Comparison of ENCODE assay signal across 10 cellular contexts in genomic region chr5:168317521-168318147, GRCh38. TPM values are rescaled to one million over a fixed set of nuclear protein-coding genes. Genes with fewer than 3 reads are reported as not detected.
DNase-seq lines count a peak whose midpoint lies in the region; ATAC-seq and TF ChIP-seq lines count a peak whose summit lies in the region.
"Had no signal": no experiment of that assay in that cellular context is flagged by ENCODE, and none has a peak within 500 bp of the region (broad histone marks: within the 10 kb centered on the region; RNA-seq: fewer than 3 reads in every experiment).

No MANE protein-coding gene starts in this region.

- intact Hi-C loops in CD14-positive monocyte (cut with micrococcal nuclease): no loop called here

- no peak for TF ChIP-seq CTCF in neural crest cell (conservative IDR thresholded peaks at IDR 0.05)
- no peak for TF ChIP-seq CTCF in CD14-positive monocyte (IDR thresholded peaks at IDR 0.05)

- H3K4me3 Mint-ChIP-seq in neural crest cell: no peak overlapping the region
- H3K4me3 Mint-ChIP-seq in CD14-positive monocyte: no peak overlapping the region
- H3K4me3 Mint-ChIP-seq: stimulated activated effector memory CD8-positive, alpha-beta T cell treated with anti-CD3 and anti-CD28 coated beads, Interleukin-12 subunit alpha, Interleukin-12 subunit beta, amount 100 ng/mL, for 72 hours; T-helper 1 cell treated with Interleukin-12 subunit alpha and Interleukin-12 subunit beta and Interleukin-4 antibody, amounts not matched to agents 30 μg/mL and 1 μg/mL, for 36 hours had no signal

- no peaks in the 10 kb centered on the region for H3K36me3 Mint-ChIP-seq in neural crest cell (ENCODE audit: low read depth)
- H3K36me3 Mint-ChIP-seq in CD14-positive monocyte: no peaks in the 10 kb centered on the region
- H3K36me3 Mint-ChIP-seq: stimulated activated effector memory CD8-positive, alpha-beta T cell treated with anti-CD3 and anti-CD28 coated beads, Interleukin-12 subunit alpha, Interleukin-12 subunit beta, amount 100 ng/mL, for 72 hours had no signal

- H3K27ac Mint-ChIP-seq in neural crest cell (ENCODE audit: unreplicated experiment) (peak overlapping the region; percentile 86), CD14-positive monocyte (no peak overlapping the region)
- H3K27ac Mint-ChIP-seq: stimulated activated effector memory CD8-positive, alpha-beta T cell treated with anti-CD3 and anti-CD28 coated beads, Interleukin-12 subunit alpha, Interleukin-12 subunit beta, amount 100 ng/mL, for 72 hours; T-helper 1 cell treated with Interleukin-12 subunit alpha and Interleukin-12 subunit beta and Interleukin-4 antibody, amounts not matched to agents 30 μg/mL and 1 μg/mL, for 36 hours had no signal

- DNase-seq in ELR (ENCODE audit: low read depth): peak; percentile 99
- peak; percentile 74 for DNase-seq in NCI-H2196 treated with DMSO at 0.1 percent for 48 hours (lab: John Stamatoyannopoulos, UW; ENCODE audit: unreplicated experiment)
- peak; percentile 36 to 61 for DNase-seq in dermis microvascular lymphatic vessel endothelial cell (ENCODE audit: low read depth in 2 of 2)
- no peak for DNase-seq in neural crest cell (ENCODE audit: low read depth, low spot score)
- DNase-seq in CD14-positive monocyte (ENCODE audit: low spot score): no peak
- no peak for DNase-seq in D341Med (ENCODE audit: low spot score)

- H3K9me3 Mint-ChIP-seq in neural crest cell (no peaks in the 10 kb centered on the region), CD14-positive monocyte (peaks cover 0 to 2% (median 0%) of the 10 kb centered on the region in 7 donors)
- H3K9me3 Mint-ChIP-seq: stimulated activated effector memory CD8-positive, alpha-beta T cell treated with anti-CD3 and anti-CD28 coated beads, Interleukin-12 subunit alpha, Interleukin-12 subunit beta, amount 100 ng/mL, for 72 hours; T-helper 1 cell treated with Interleukin-12 subunit alpha and Interleukin-12 subunit beta and Interleukin-4 antibody, amounts not matched to agents 30 μg/mL and 1 μg/mL, for 36 hours had no signal

- ATAC-seq in HG03175 (IDR thresholded peaks at IDR 0.05; ENCODE audit: unreplicated experiment) (no peak), GM19463 (IDR thresholded peaks at IDR 0.05; ENCODE audit: unreplicated experiment) (no peak)
- ATAC-seq: stimulated activated effector memory CD8-positive, alpha-beta T cell treated with anti-CD3 and anti-CD28 coated beads, Interleukin-12 subunit alpha, Interleukin-12 subunit beta, amount 100 ng/mL, for 72 hours had no signal

- H3K27me3 Mint-ChIP-seq in neural crest cell (ENCODE audit: low read depth) (no peaks in the 10 kb centered on the region), CD14-positive monocyte (ENCODE audit: low read depth in 3 of 3) (peaks cover 0 to 5% (median 0%) of the 10 kb centered on the region in 3 donors)

- peaks cover 48% of the 10 kb centered on the region for H3K4me1 Mint-ChIP-seq in neural crest cell
- H3K4me1 Mint-ChIP-seq in CD14-positive monocyte: peaks cover 17% of the 10 kb centered on the region
- H3K4me1 Mint-ChIP-seq: stimulated activated effector memory CD8-positive, alpha-beta T cell treated with anti-CD3 and anti-CD28 coated beads, Interleukin-12 subunit alpha, Interleukin-12 subunit beta, amount 100 ng/mL, for 72 hours had no signal

RNA-seq across cellular contexts. Expression of gene WWC1, which starts 26.2 kb away (rescaled TPM):
- total RNA-seq in dermis microvascular lymphatic vessel endothelial cell (0.13 and 0.63 TPM in 2 replicates), neural crest cell (13.3 and 13.7 TPM in 2 replicates)
- not detected for polyA plus RNA-seq in CD14-positive monocyte

Comparison
In these comparisons a context has a peak if more than half of its experiments do, and no peak if none do; other contexts are left out.
1. DNase-seq: peak in ELR (single experiment), NCI-H2196 treated with DMSO at 0.1 percent for 48 hours (single experiment) and dermis microvascular lymphatic vessel endothelial cell (2 of 2); none in neural crest cell (single experiment), CD14-positive monocyte (single experiment) and D341Med (single experiment).